5 cellular contexts compared by ENCODE assay signal in genomic region chr15:61301701-61302100, GRCh38.
"Had no signal": no experiment of that assay in that cellular context is flagged by ENCODE, and none has a peak within 500 bp of the region (broad histone marks: within the 10 kb centered on the region; RNA-seq: fewer than 3 reads in every experiment).

No MANE protein-coding gene starts in this region.

- H3K9me3 Mint-ChIP-seq: H9 had no signal

- H3K27ac Mint-ChIP-seq: GM23338, H9 had no signal

- H3K4me1 Mint-ChIP-seq: GM23338, H9 had no signal

- ATAC-seq: GM23338, K562 had no signal

- DNase-seq: H9, HCEC 1CT, IMR-90 had no signal

- H3K4me3 Mint-ChIP-seq: GM23338, H9 had no signal
